In genomic region chr12:12722351-12723146, GRCh38 we compare ENCODE assay signal across 8 cellular contexts. TPM values are rescaled to one million over a fixed set of nuclear protein-coding genes. Genes with fewer than 3 reads are reported as not detected.
DNase-seq lines count a peak whose midpoint lies in the region; ATAC-seq and TF ChIP-seq lines count a peak whose summit lies in the region.

No MANE protein-coding gene starts in this region.

- 20 to 25% methylated on average over 3 of the region's 3 CpGs for WGBS in body of pancreas, 2 donors
- 83% methylated on average over 1 of the region's 3 CpGs; no CpG with 5 or more reads in 1 of the 2 experiments for WGBS in mesodermal cell (ENCODE audit: insufficient coverage in 2 of 2), 2 experiments

- peak; percentile 4 to 17 for ATAC-seq in activated CD4-positive, CD25-positive, alpha-beta regulatory T cell treated with anti-CD3 and anti-CD28 coated beads, Interleukin-2, amount 50 U/mL, for 24 hours
- no peak for ATAC-seq in body of pancreas
- ATAC-seq in GM21529 (IDR thresholded peaks at IDR 0.05; ENCODE audit: unreplicated experiment), result no peak

- intact Hi-C loops in body of pancreas (cut with DNase I), result no loop called here

- POLR2A ChIA-PET in RWPE1 (lab: Yijun Ruan, JAX; ENCODE audit: low non-redundant PET), result no interaction called here

- H3K36me3 ChIP-seq in body of pancreas (replicated peaks in 1 of 2; ENCODE audit: insufficient read depth in 1 of 2, low read depth in 2 of 2) (peaks cover 0 to 4% of the 10 kb centered on the region in 2 donors), mesodermal cell (ENCODE audit: control insufficient read depth, insufficient read depth, low read length) (peaks cover 30% of the 10 kb centered on the region)

- peak in 1 of 3 donors; percentile 16 for TF ChIP-seq POLR2A in body of pancreas (IDR thresholded peaks at IDR 0.05)

- H3K4me3 ChIP-seq in body of pancreas (no peak overlapping the region), mesodermal cell (ENCODE audit: extremely low read depth, insufficient read depth, low read length, poor library complexity, severe bottlenecking) (peak overlapping the region; percentile 65)

- TF ChIP-seq CTCF in body of pancreas (IDR thresholded peaks at IDR 0.05) (no peak), RWPE1 (conservative IDR thresholded peaks at IDR 0.05; ENCODE audit: low read depth) (no peak)

- H3K4me1 ChIP-seq in body of pancreas (peaks cover 46% of the 10 kb centered on the region), mesodermal cell (ENCODE audit: control insufficient read depth, insufficient read depth, low read length, poor library complexity, severe bottlenecking) (peaks cover 32% of the 10 kb centered on the region)

- DNase-seq in activated CD4-positive, CD25-positive, alpha-beta regulatory T cell treated with anti-CD3 and anti-CD28 coated beads, Interleukin-2, amount 50 U/mL, for 72 hours, result no peak
- peak; percentile 74 for DNase-seq in NCI-H345 treated with DMSO at 0.1 percent for 48 hours (lab: John Stamatoyannopoulos, UW; ENCODE audit: unreplicated experiment)
- DNase-seq in body of pancreas, result no peak
- DNase-seq in COR-L47 (lab: John Stamatoyannopoulos, UW), result no peak
- no peak for DNase-seq in RWPE1 (ENCODE audit: low spot score)

- no peaks in the 10 kb centered on the region for H3K27me3 ChIP-seq in body of pancreas

- H3K9me3 ChIP-seq in body of pancreas (no peaks in the 10 kb centered on the region), mesodermal cell (ENCODE audit: control insufficient read depth, low read length) (no peaks in the 10 kb centered on the region)

- CTCF ChIA-PET in RWPE1 (lab: Yijun Ruan, JAX), result interaction anchor here (0.7 to 1.0 kb wide), 2 partner anchors 14 to 200 kb away, joined by 4 to 8 read pairs; no protein-coding TSS in a partner anchor

- H3K27ac ChIP-seq in body of pancreas, result peak overlapping the region; percentile 21 to 100 (median 96)
- H3K27ac ChIP-seq in mesodermal cell (ENCODE audit: low read depth, low read length, severe bottlenecking), result no peak overlapping the region
- H3K27ac ChIP-seq in RWPE1, result no peak overlapping the region

RNA-seq across cellular contexts. Expression of gene CDKN1B, which starts 5.4 kb away (rescaled TPM):
- total RNA-seq in body of pancreas, result 10 to 100 TPM; 11.9 to 28.3 TPM
- polyA plus RNA-seq in mesodermal cell (2013, experiment 1 of 2), result 39.8 TPM
- 35.8 TPM for polyA plus RNA-seq in mesodermal cell (2013, experiment 2 of 2)

RNA-seq across cellular contexts. Expression of gene GPR19, which starts 26.6 kb away (rescaled TPM):
- total RNA-seq in body of pancreas, result not detected
- polyA plus RNA-seq in mesodermal cell (2013, experiment 1 of 2), result 10.7 TPM
- 9.6 TPM for polyA plus RNA-seq in mesodermal cell (2013, experiment 2 of 2)

Comparison
In these comparisons a context has a peak if more than half of its experiments do, and no peak if none do; other contexts are left out.
1. ATAC-seq: peak in activated CD4-positive, CD25-positive, alpha-beta regulatory T cell treated with anti-CD3 and anti-CD28 coated beads, Interleukin-2, amount 50 U/mL, for 24 hours (2 of 2); none in body of pancreas (single experiment) and GM21529 (single experiment).
2. H3K27ac ChIP-seq: peak in body of pancreas (4 of 4); none in mesodermal cell (single experiment) and RWPE1 (single experiment).